ENCODE assay signal across 22 cellular contexts in genomic region chr16:55145771-55146603, GRCh38.
"Had no signal": no experiment of that assay in that cellular context is flagged by ENCODE, and none has a peak within 500 bp of the region (broad histone marks: within the 10 kb centered on the region; RNA-seq: fewer than 3 reads in every experiment).

No MANE protein-coding gene starts in this region.

- H3K4me2 ChIP-seq: neural progenitor cell had no signal

- H3K4me3 ChIP-seq: lung, neural progenitor cell, right atrium auricular region, sigmoid colon, skin epidermis, thoracic aorta, tibial nerve, upper lobe of left lung, uterus had no signal

- H3K4me1 ChIP-seq: neural progenitor cell, parathyroid adenoma, right atrium auricular region, sigmoid colon, tibial nerve, uterus had no signal

- H3K27ac ChIP-seq: neural progenitor cell, parathyroid adenoma, right atrium auricular region, sigmoid colon, thoracic aorta, tibial nerve, upper lobe of left lung, uterus had no signal

- H3K9me3 ChIP-seq: sigmoid colon, thoracic aorta, tibial nerve, upper lobe of left lung, uterus had no signal

- H2AFZ ChIP-seq: neural progenitor cell, parathyroid adenoma had no signal

- DNase-seq: cortex of kidney; hypothalamus; immature natural killer cell; islet precursor cell; kidney glomerular epithelial cell; left colon; left ventricle myocardium superior; naive B cell; sigmoid colon; stimulated activated CD4-positive, alpha-beta T cell treated with anti-CD3 and anti-CD28 coated beads, Interleukin-15, amount 100 ng/mL, for 24 hours; stimulated activated CD4-positive, alpha-beta T cell treated with anti-CD3 and anti-CD28 coated beads, Interleukin-2, amount 100 ng/mL, for 48 hours; stimulated activated naive B cell treated with anti-CD40 and anti-IgM and Interleukin-4, amounts not matched to agents 10 μg/mL and 1 μg/mL and 100 μg/mL, for 72 hours; upper lobe of left lung; uterus had no signal

- H3K27me3 ChIP-seq: neural progenitor cell, right atrium auricular region, tibial nerve, upper lobe of left lung, uterus had no signal

- H3K36me3 ChIP-seq: neural progenitor cell, right atrium auricular region, sigmoid colon, thoracic aorta, tibial nerve, upper lobe of left lung, uterus had no signal

- H3K79me2 ChIP-seq: parathyroid adenoma had no signal

- ATAC-seq: left colon; left ventricle myocardium superior; natural killer cell treated with Interleukin-12 subunit alpha and Interleukin-12 subunit beta and Interleukin-15 and Interleukin-18, amount 100 ng/mL, for 72 hours; stimulated activated naive B cell treated with anti-CD40 and anti-IgM and Interleukin-4, amounts not matched to agents 10 μg/mL and 1 μg/mL and 100 μg/mL, for 72 hours had no signal

- H3K9ac ChIP-seq: neural progenitor cell, parathyroid adenoma had no signal
